In the genomic region with DNA sequence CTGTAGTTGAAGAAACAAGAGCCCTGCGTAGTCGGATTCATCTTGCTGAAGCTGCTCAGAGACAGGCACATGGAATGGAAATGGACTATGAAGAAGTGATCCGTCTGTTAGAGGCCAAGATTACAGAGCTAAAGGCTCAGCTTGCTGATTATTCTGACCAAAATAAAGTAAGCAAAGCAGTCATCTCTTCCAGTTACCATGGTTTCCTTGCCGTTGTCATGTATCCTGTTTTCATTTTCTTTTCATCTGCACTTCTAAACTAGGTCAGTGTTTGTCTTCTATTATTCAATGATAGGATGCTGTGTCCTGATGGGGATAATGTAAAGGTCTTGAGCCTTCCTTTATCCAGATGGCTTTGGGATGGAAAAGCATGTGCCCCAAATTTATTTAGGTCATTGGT, we compare ENCODE assay signal across 22 cellular contexts.
DNase-seq lines count a peak whose midpoint lies in the region; ATAC-seq lines count a peak whose summit lies in the region.
"Had no signal": no experiment of that assay in that cellular context is flagged by ENCODE, and none has a peak within 500 bp of the region (broad histone marks: within the 10 kb centered on the region; RNA-seq: fewer than 3 reads in every experiment).

No MANE protein-coding gene starts in this region.

- H4K91ac ChIP-seq in mesenchymal stem cell (ENCODE audit: low read length), result no peak overlapping the region

- H2BK15ac ChIP-seq in mesenchymal stem cell (ENCODE audit: low read depth, poor library complexity, severe bottlenecking), result no peak overlapping the region

- no peak overlapping the region for H2AK5ac ChIP-seq in mesenchymal stem cell (ENCODE audit: low read length, severe bottlenecking)

- H2AFZ ChIP-seq in mesenchymal stem cell (ENCODE audit: low read depth, low read length), result no peak overlapping the region

- no peaks in the 10 kb centered on the region for H3K36me3 ChIP-seq in mesenchymal stem cell (ENCODE audit: control insufficient read depth in 1 of 2, insufficient read depth in 2 of 2, low read depth in 1 of 2, low read length in 2 of 2)
- H3K36me3 ChIP-seq: ovary, right lobe of liver, SJCRH30 had no signal

- H3K9me3 ChIP-seq in mesenchymal stem cell (ENCODE audit: control insufficient read depth, low read length), result no peaks in the 10 kb centered on the region
- H3K9me3 ChIP-seq: ovary, right lobe of liver, SJCRH30 had no signal

- no peak overlapping the region for H3K4me2 ChIP-seq in mesenchymal stem cell (ENCODE audit: low read length, poor library complexity, severe bottlenecking)

- H2BK12ac ChIP-seq in mesenchymal stem cell (ENCODE audit: low read length in 2 of 2), result no peak overlapping the region

- H2BK5ac ChIP-seq in mesenchymal stem cell (ENCODE audit: low read depth, low read length, poor library complexity, severe bottlenecking), result no peak overlapping the region

- H3K14ac ChIP-seq in mesenchymal stem cell (ENCODE audit: low read length in 2 of 2), result no peak overlapping the region

- DNase-seq in activated CD4-positive, CD25-positive, alpha-beta regulatory T cell treated with anti-CD3 and anti-CD28 coated beads, Interleukin-2, amount 50 U/mL, for 72 hours, result no peak
- peak; percentile 72 for DNase-seq in central memory CD4-positive, alpha-beta T cell
- DNase-seq in mesenchymal stem cell (peak; percentile 13), NCI-H524 (lab: John Stamatoyannopoulos, UW) (no peak), NCI-H2029 treated with DMSO at 0.1 percent for 48 hours (lab: John Stamatoyannopoulos, UW) (no peak)
- DNase-seq: 8988T; activated naive CD8-positive, alpha-beta T cell treated with anti-CD3 and anti-CD28 coated beads for 36 hours; AML-193; HFFc6; KG1; kidney; mammary epithelial cell; naive B cell; NCI-H187; NK-92 treated with Interleukin-12 subunit alpha and Interleukin-12 subunit beta, amount 100 ng/mL, for 24 hours; ovary; right lobe of liver; SJCRH30 had no signal

- no peaks in the 10 kb centered on the region for H3K79me1 ChIP-seq in mesenchymal stem cell (replicated peaks; ENCODE audit: low read length, poor library complexity, severe bottlenecking)

- H4K8ac ChIP-seq in mesenchymal stem cell (ENCODE audit: low read length), result no peak overlapping the region

- H3K23ac ChIP-seq in mesenchymal stem cell (ENCODE audit: low read length in 2 of 2), result no peak overlapping the region

- no peaks in the 10 kb centered on the region for H3K4me1 ChIP-seq in mesenchymal stem cell (ENCODE audit: control insufficient read depth, insufficient read depth, low read depth, low read length)

- WGBS in mesenchymal stem cell, result 95% methylated on average over 3 of the region's 4 CpGs

- no peak overlapping the region for H2BK120ac ChIP-seq in mesenchymal stem cell (ENCODE audit: low read depth, low read length)

- peak; percentile 38 to 77 for ATAC-seq in activated CD4-positive, CD25-positive, alpha-beta regulatory T cell treated with anti-CD3 and anti-CD28 coated beads, Interleukin-2, amount 50 U/mL, for 24 hours
- ATAC-seq in HG03159 (IDR thresholded peaks at IDR 0.05; ENCODE audit: unreplicated experiment) (peak; percentile 60), HG03565 (IDR thresholded peaks at IDR 0.05; ENCODE audit: unreplicated experiment) (no peak)
- ATAC-seq: Panc1, right lobe of liver had no signal

- no peak overlapping the region for H3K4me3 ChIP-seq in mesenchymal stem cell (ENCODE audit: insufficient read depth in 1 of 2, low read depth in 1 of 2, low read length in 2 of 2)
- H3K4me3 ChIP-seq: ovary, right lobe of liver, SJCRH30 had no signal

- no peak overlapping the region for H3K4ac ChIP-seq in mesenchymal stem cell (ENCODE audit: low read depth in 1 of 2, low read length in 2 of 2)

- no peak overlapping the region for H3K18ac ChIP-seq in mesenchymal stem cell (ENCODE audit: low read depth in 1 of 2, low read length in 2 of 2)

- H3K9ac ChIP-seq in mesenchymal stem cell (ENCODE audit: low read length), result no peak overlapping the region

- no peak overlapping the region for H3K27ac ChIP-seq in mesenchymal stem cell (ENCODE audit: low read length, poor library complexity, severe bottlenecking)
- H3K27ac ChIP-seq: ovary, right lobe of liver, SJCRH30 had no signal

- H3K27me3 ChIP-seq in mesenchymal stem cell (ENCODE audit: control insufficient read depth in 1 of 2, insufficient read depth in 1 of 2, low read length in 2 of 2), result no peaks in the 10 kb centered on the region
- H3K27me3 ChIP-seq: ovary, right lobe of liver, SJCRH30 had no signal

Comparison
In these comparisons a context has a peak if more than half of its experiments do, and no peak if none do; other contexts are left out.
1. DNase-seq: peak in central memory CD4-positive, alpha-beta T cell (single experiment) and mesenchymal stem cell (single experiment); none in activated CD4-positive, CD25-positive, alpha-beta regulatory T cell treated with anti-CD3 and anti-CD28 coated beads, Interleukin-2, amount 50 U/mL, for 72 hours (single experiment), NCI-H524 (0 of 2) and NCI-H2029 treated with DMSO at 0.1 percent for 48 hours (single experiment).